In genomic region chr13:97239943-97240788, GRCh38 we compare ENCODE assay signal across 19 cellular contexts. TPM values are rescaled to one million over a fixed set of nuclear protein-coding genes. Genes with fewer than 3 reads are reported as not detected.
DNase-seq lines count a peak whose midpoint lies in the region; ATAC-seq, FAIRE-seq and TF ChIP-seq lines count a peak whose summit lies in the region.
"Had no signal": no experiment of that assay in that cellular context is flagged by ENCODE, and none has a peak within 500 bp of the region (broad histone marks: within the 10 kb centered on the region; RNA-seq: fewer than 3 reads in every experiment).

No MANE protein-coding gene starts in this region.

- intact Hi-C loops in mucosa of descending colon (cut with DNase I, micrococcal nuclease) (no loop called here), tibial artery (cut with DNase I; ENCODE audit: low total_unique reads) (no loop called here)
- intact Hi-C loops in CD4-positive, alpha-beta memory T cell (cut with micrococcal nuclease), result loop anchor here (2.0 kb wide), 1 partner anchor 17 kb away; the partner anchor contains the start of gene MBNL2

- no peaks in the 10 kb centered on the region for H3K27me3 Mint-ChIP-seq in CD4-positive, alpha-beta memory T cell
- H3K27me3 Mint-ChIP-seq: naive thymus-derived CD8-positive, alpha-beta T cell had no signal

- H3K27ac ChIP-seq in angular gyrus (ENCODE audit: low read depth, low read length), result peak overlapping the region; percentile 79
- peak overlapping the region; percentile 43 to 52 for H3K27ac ChIP-seq in tibial artery
- H3K27ac ChIP-seq in CD4-positive, alpha-beta memory T cell (ENCODE audit: low read depth, low read length), result no peak overlapping the region

- ATAC-seq in mucosa of descending colon (peak; percentile 62), GM18498 (IDR thresholded peaks at IDR 0.05; ENCODE audit: unreplicated experiment) (no peak)
- ATAC-seq: naive thymus-derived CD8-positive, alpha-beta T cell had no signal

- H3K4me3 ChIP-seq in mucosa of descending colon (no peak overlapping the region), tibial artery (no peak overlapping the region)
- H3K4me3 ChIP-seq in CD4-positive, alpha-beta memory T cell (ENCODE audit: low read length in 2 of 2), result no peak overlapping the region
- H3K4me3 ChIP-seq: MG63 had no signal

- H3K36me3 ChIP-seq in mucosa of descending colon (ENCODE audit: low read depth), result no peaks in the 10 kb centered on the region
- no peaks in the 10 kb centered on the region for H3K36me3 ChIP-seq in tibial artery
- no peaks in the 10 kb centered on the region for H3K36me3 ChIP-seq in CD4-positive, alpha-beta memory T cell (ENCODE audit: insufficient read depth, low read length)

- H3K9me3 Mint-ChIP-seq in CD4-positive, alpha-beta memory T cell, result no peaks in the 10 kb centered on the region
- H3K9me3 Mint-ChIP-seq: naive thymus-derived CD8-positive, alpha-beta T cell; T-helper 1 cell treated with Interleukin-12 subunit alpha and Interleukin-12 subunit beta and Interleukin-4 antibody, amounts not matched to agents 30 μg/mL and 1 μg/mL, for 36 hours had no signal

- no peak for TF ChIP-seq POLR2A in GM12891 (IDR thresholded peaks at IDR 0.05; ENCODE audit: low read depth, low read length)

- H3K4me1 Mint-ChIP-seq in CD4-positive, alpha-beta memory T cell, result peaks cover 58 to 98% (median 73%) of the 10 kb centered on the region in 4 donors

- H3K4me3 Mint-ChIP-seq in CD4-positive, alpha-beta memory T cell, result no peak overlapping the region
- H3K4me3 Mint-ChIP-seq: T-helper 1 cell treated with Interleukin-12 subunit alpha and Interleukin-12 subunit beta and Interleukin-4 antibody, amounts not matched to agents 30 μg/mL and 1 μg/mL, for 36 hours had no signal

- TF ChIP-seq CTCF in mucosa of descending colon (IDR thresholded peaks at IDR 0.05) (no peak), tibial artery (IDR thresholded peaks at IDR 0.05) (no peak)

- POLR2A ChIA-PET in CD4-positive, alpha-beta memory T cell (lab: Charles Lee; ENCODE audit: partially characterized antibody), result interaction anchor here (0.9 to 1.2 kb wide), 3 partner anchors 10 to 17 kb away, joined by 3 to 6 read pairs (median 3); no protein-coding TSS in a partner anchor

- no peak for FAIRE-seq in GM12891 (lab: Jason Lieb, UNC)
- FAIRE-seq: endometrium had no signal

- H3K4me1 ChIP-seq in mucosa of descending colon (ENCODE audit: low read depth) (peaks cover 59% of the 10 kb centered on the region), tibial artery (peaks cover 0 to 100% (median 55%) of the 10 kb centered on the region in 4 donors)
- H3K4me1 ChIP-seq in CD4-positive, alpha-beta memory T cell (ENCODE audit: insufficient read depth, low read length), result peaks cover 50% of the 10 kb centered on the region

- DNase-seq in globus pallidus (ENCODE audit: low spot score), result peak; percentile 33
- DNase-seq in mucosa of descending colon, result peak in 1 of 3 donors; percentile 39
- no peak for DNase-seq in tibial artery
- no peak for DNase-seq in CD4-positive, alpha-beta memory T cell
- DNase-seq in GM12891 (ENCODE audit: insufficient read length, low spot score), result no peak
- no peak for DNase-seq in SKM-1 treated with dmso at 0.1 percent for 144 hours (lab: John Stamatoyannopoulos, UW; ENCODE audit: unreplicated experiment)
- DNase-seq: activated CD4-positive, alpha-beta T cell treated with anti-CD3 and anti-CD28 coated beads for 1 hour; activated naive CD4-positive, alpha-beta T cell treated with anti-CD3 and anti-CD28 coated beads, Interleukin-2, amount 50 U/mL, for 16 hours; central memory CD4-positive, alpha-beta T cell; DMS53; MG63; naive thymus-derived CD8-positive, alpha-beta T cell; NCI-H82; retina; stimulated activated CD4-positive, alpha-beta T cell treated with anti-CD3 and anti-CD28 coated beads, Interleukin-4, amount 100 ng/mL, for 1 hour had no signal

- H3K36me3 Mint-ChIP-seq in CD4-positive, alpha-beta memory T cell, result peaks cover 11 to 27% of the 10 kb centered on the region in 2 donors

- CTCF ChIA-PET in CD4-positive, alpha-beta memory T cell (lab: Charles Lee; ENCODE audit: partially characterized antibody), result interaction anchor here (1.0 kb wide), 1 partner anchor 130 kb away, joined by 5 read pairs; no protein-coding TSS in a partner anchor

- H3K27ac Mint-ChIP-seq in CD4-positive, alpha-beta memory T cell, result no peak overlapping the region
- H3K27ac Mint-ChIP-seq: T-helper 1 cell treated with Interleukin-12 subunit alpha and Interleukin-12 subunit beta and Interleukin-4 antibody, amounts not matched to agents 30 μg/mL and 1 μg/mL, for 36 hours had no signal

- no peaks in the 10 kb centered on the region for H3K27me3 ChIP-seq in tibial artery
- no peaks in the 10 kb centered on the region for H3K27me3 ChIP-seq in CD4-positive, alpha-beta memory T cell (ENCODE audit: insufficient read depth, low read length)
- H3K27me3 ChIP-seq: MG63 had no signal

- H3K9me3 ChIP-seq in mucosa of descending colon (no peaks in the 10 kb centered on the region), tibial artery (no peaks in the 10 kb centered on the region)
- H3K9me3 ChIP-seq in CD4-positive, alpha-beta memory T cell (ENCODE audit: control insufficient read depth in 1 of 2, low read length in 2 of 2), result no peaks in the 10 kb centered on the region
- H3K9me3 ChIP-seq: MG63 had no signal

TF ChIP-seq in GM12891, 5 proteins besides CTCF, POLR2A, EP300 and RAD21:
- TF ChIP-seq POLR2AphosphoS5 (IDR thresholded peaks at IDR 0.05; ENCODE audit: low read depth, low read length) (no peak), TAF1 (IDR thresholded peaks at IDR 0.05; ENCODE audit: low read depth, low read length) (no peak), POU2F2 (IDR thresholded peaks at IDR 0.05; ENCODE audit: low read depth, low read length) (no peak), SPI1 (IDR thresholded peaks at IDR 0.05; ENCODE audit: low read depth, low read length) (no peak), PAX5 (IDR thresholded peaks at IDR 0.05; ENCODE audit: insufficient read depth, low read length, severe bottlenecking) (no peak)
TF ChIP-seq in GM12891: peak in this region for 0.

RNA-seq across cellular contexts. Expression of gene MBNL2, which starts 18.0 kb away (rescaled TPM):
- total RNA-seq in mucosa of descending colon, result 10 to 100 TPM; 41.0 to 75.1 (median 47.2) TPM
- total RNA-seq in CD4-positive, alpha-beta memory T cell, result 10 to 100 TPM; 33.0 to 36.2 TPM
- polyA plus RNA-seq in CD4-positive, alpha-beta memory T cell, result 10 to 100 TPM; 20.1 to 23.7 TPM
- polyA plus RNA-seq in GM12891 (2012; ENCODE audit: low read depth, missing spikeins), result 1.7 TPM
